ENCODE assay signal across 15 cellular contexts in the genomic region with DNA sequence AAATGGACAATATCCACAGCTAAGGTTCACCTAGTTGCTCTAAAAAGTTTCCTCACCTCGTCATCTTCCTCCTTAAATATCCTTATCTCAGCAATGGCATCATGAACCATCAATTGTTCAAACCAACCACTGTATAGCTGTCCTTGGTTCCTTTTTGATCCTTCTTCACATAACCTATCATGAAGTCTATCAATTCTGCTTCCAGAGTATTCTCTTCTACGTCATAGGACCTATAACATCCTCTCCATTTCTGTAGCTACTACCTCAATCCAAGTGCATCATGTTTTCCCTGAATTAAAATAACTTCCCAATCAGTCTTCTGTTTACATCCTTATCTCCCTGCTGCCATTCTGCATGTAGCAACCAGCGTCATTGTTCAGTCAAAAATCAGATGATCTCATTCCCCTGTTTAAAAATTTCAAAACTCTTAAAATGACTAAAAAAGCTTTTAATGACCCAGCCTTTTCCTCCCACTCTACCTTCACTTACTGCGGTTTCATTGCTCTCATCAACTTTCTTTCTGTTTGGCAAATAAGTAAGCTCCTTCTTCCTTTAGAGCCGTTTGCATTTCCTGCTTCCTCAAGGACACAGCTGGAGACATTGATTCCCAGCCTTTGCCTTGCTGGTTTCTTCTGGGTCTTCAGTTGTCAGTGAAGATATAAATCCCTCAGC.
DNase-seq lines count a peak whose midpoint lies in the region; ATAC-seq lines count a peak whose summit lies in the region.
"Had no signal": no experiment of that assay in that cellular context is flagged by ENCODE, and none has a peak within 500 bp of the region (broad histone marks: within the 10 kb centered on the region; RNA-seq: fewer than 3 reads in every experiment).

No MANE protein-coding gene starts in this region.

- peaks cover 3% of the 10 kb centered on the region for H3K4me1 ChIP-seq in mesendoderm (ENCODE audit: control insufficient read depth, low read depth, low read length)
- H3K4me1 ChIP-seq: BE2C had no signal

- ATAC-seq in GM18873 (IDR thresholded peaks at IDR 0.05; ENCODE audit: low FRiP score, unreplicated experiment) (peak; percentile 55), HG02938 (IDR thresholded peaks at IDR 0.05; ENCODE audit: unreplicated experiment) (peak; percentile 68), GM18858 (IDR thresholded peaks at IDR 0.05; ENCODE audit: unreplicated experiment) (no peak)
- ATAC-seq: naive thymus-derived CD4-positive, alpha-beta T cell had no signal

- no peak overlapping the region for H3K9ac ChIP-seq in mesendoderm (ENCODE audit: low read length)

- no peak overlapping the region for H3K4me3 ChIP-seq in mesendoderm (ENCODE audit: low read length)

- H3K18ac ChIP-seq in mesendoderm (ENCODE audit: low read length), result no peak overlapping the region

- H3K27me3 ChIP-seq in mesendoderm (ENCODE audit: insufficient read depth, low read length, poor library complexity), result no peaks in the 10 kb centered on the region
- H3K27me3 ChIP-seq: BE2C had no signal

- no peak overlapping the region for H4K8ac ChIP-seq in mesendoderm (ENCODE audit: low read depth, low read length)

- no peak overlapping the region for H3K27ac ChIP-seq in mesendoderm (ENCODE audit: low read depth, low read length)
- H3K27ac ChIP-seq: RWPE1 had no signal

- peak overlapping the region; percentile 45 for H2BK15ac ChIP-seq in mesendoderm (replicated peaks; ENCODE audit: low read depth)

- no peak overlapping the region for H2BK5ac ChIP-seq in mesendoderm (ENCODE audit: low read length)

- no peak overlapping the region for H3K56ac ChIP-seq in mesendoderm (ENCODE audit: low read length)

- WGBS in mesendoderm (ENCODE audit: extremely low coverage, insufficient coverage, low lambda C conversion rate), result no CpG with 5 or more reads among the region's 5 CpGs

- no peak overlapping the region for H2AK5ac ChIP-seq in mesendoderm (ENCODE audit: low read length)

- no peak overlapping the region for H4K5ac ChIP-seq in mesendoderm (ENCODE audit: low read length)

- H3K79me2 ChIP-seq in mesendoderm (ENCODE audit: control insufficient read depth, insufficient read depth, low read length), result no peaks in the 10 kb centered on the region

- no peak overlapping the region for H3K23ac ChIP-seq in mesendoderm (ENCODE audit: low read length)

- no peak overlapping the region for H2BK120ac ChIP-seq in mesendoderm (ENCODE audit: low read depth, low read length)

- H3K4me2 ChIP-seq in mesendoderm (ENCODE audit: low read length), result no peak overlapping the region

- H3K79me1 ChIP-seq in mesendoderm (ENCODE audit: low read length), result no peaks in the 10 kb centered on the region

- no peak overlapping the region for H3K4ac ChIP-seq in mesendoderm (ENCODE audit: low read depth, low read length)

- H3K36me3 ChIP-seq in mesendoderm (ENCODE audit: control insufficient read depth, insufficient read depth, low read length), result no peaks in the 10 kb centered on the region
- H3K36me3 ChIP-seq: BE2C had no signal

- peak; percentile 8 for DNase-seq in OCI-M1 (lab: John Stamatoyannopoulos, UW)
- DNase-seq in mesendoderm, result peak; percentile 72
- DNase-seq in NCI-H2029 (lab: John Stamatoyannopoulos, UW), result no peak
- DNase-seq in dedifferentiated amniotic fluid mesenchymal stem cell (ENCODE audit: extremely low spot score), result no peak
- DNase-seq in islet precursor cell, result no peak
- DNase-seq: activated CD4-positive, alpha-beta T cell treated with anti-CD3 and anti-CD28 coated beads, Interleukin-2, amount 50 U/mL, for 1 hour; BE2C; DMS53; naive thymus-derived CD4-positive, alpha-beta T cell; NCI-H1092; NCI-H510A had no signal

Comparison
In these comparisons a context has a peak if more than half of its experiments do, and no peak if none do; other contexts are left out.
1. DNase-seq: peak in OCI-M1 (single experiment) and mesendoderm (single experiment); none in NCI-H2029 (single experiment), dedifferentiated amniotic fluid mesenchymal stem cell (single experiment) and islet precursor cell (single experiment).